In genomic region chr3:57852896-57853295, GRCh38 we compare ENCODE assay signal across 9 cellular contexts.
A peak's percentile ranks its signal among the peaks of the same experiment; 100 is the strongest.
DNase-seq lines count a peak whose midpoint lies in the region; ATAC-seq and TF ChIP-seq lines count a peak whose summit lies in the region.
"Had no signal": no experiment of that assay in that cellular context is flagged by ENCODE, and none has a peak within 500 bp of the region (broad histone marks: within the 10 kb centered on the region; RNA-seq: fewer than 3 reads in every experiment).

No MANE protein-coding gene starts in this region.

- peaks cover 0 to 3% (median 0%) of the 10 kb centered on the region in 4 donors for H3K4me1 ChIP-seq in tibial nerve

- no peak overlapping the region for H3K4me3 Mint-ChIP-seq in neural crest cell

- H3K9me3 ChIP-seq in tibial nerve = no peaks in the 10 kb centered on the region

- TF ChIP-seq CTCF in NB4 (IDR thresholded peaks at IDR 0.05; ENCODE audit: low read depth, low read length) (no peak), neural crest cell (conservative IDR thresholded peaks at IDR 0.05) (peak; percentile 56), tibial nerve (IDR thresholded peaks at IDR 0.05) (peak in 2 of 5 experiments; percentile 9 to 27)

- WGBS in tibial nerve, 2 donors = 75 to 82% methylated on average over 1 of the region's 1 CpG

- ATAC-seq in HG03159 (IDR thresholded peaks at IDR 0.05; ENCODE audit: unreplicated experiment) = no peak

- no peaks in the 10 kb centered on the region for H3K27me3 Mint-ChIP-seq in neural crest cell (ENCODE audit: low read depth)

- TF ChIP-seq POLR2A in NB4 (IDR thresholded peaks at IDR 0.05; ENCODE audit: extremely low read depth, insufficient read length) (no peak), tibial nerve (IDR thresholded peaks at IDR 0.05) (no peak)

- peaks cover 0 to 14% (median 0%) of the 10 kb centered on the region in 3 donors for H3K36me3 ChIP-seq in tibial nerve

- DNase-seq in EH (ENCODE audit: low read depth) (peak; percentile 56), NB4 (ENCODE audit: low read depth) (peak; percentile 5), dermis microvascular lymphatic vessel endothelial cell (ENCODE audit: low read depth in 2 of 2) (peak; percentile 21 to 40), neural crest cell (ENCODE audit: low read depth, low spot score) (no peak), tibial nerve (ENCODE audit: low spot score in 2 of 2) (no peak), NCI-H1930 (lab: John Stamatoyannopoulos, UW) (no peak)
- no peak for DNase-seq in activated CD4-positive, alpha-beta T cell treated with anti-CD3 and anti-CD28 coated beads, Interleukin-2, amount 50 U/mL, for 1 hour
- DNase-seq: stimulated activated CD4-positive, alpha-beta T cell treated with anti-CD3 and anti-CD28 coated beads, Interleukin-4, amount 100 ng/mL, for 4 hours had no signal

- no peaks in the 10 kb centered on the region for H3K9me3 Mint-ChIP-seq in neural crest cell

- no peaks in the 10 kb centered on the region for H3K27me3 ChIP-seq in tibial nerve

- H3K27ac Mint-ChIP-seq in neural crest cell (ENCODE audit: unreplicated experiment) = no peak overlapping the region

- H3K36me3 Mint-ChIP-seq in neural crest cell (ENCODE audit: low read depth) = no peaks in the 10 kb centered on the region

- no peak overlapping the region for H3K27ac ChIP-seq in tibial nerve

- H3K4me1 Mint-ChIP-seq in neural crest cell = no peaks in the 10 kb centered on the region

- H3K4me3 ChIP-seq in NB4 (ENCODE audit: low read depth, low read length) (no peak overlapping the region), tibial nerve (no peak overlapping the region)

- no peak for TF ChIP-seq EP300 in tibial nerve (IDR thresholded peaks at IDR 0.05)

Comparison
In these comparisons a context has a peak if more than half of its experiments do, and no peak if none do; other contexts are left out.
1. DNase-seq: peak in EH (single experiment), NB4 (single experiment) and dermis microvascular lymphatic vessel endothelial cell (2 of 2); none in neural crest cell (single experiment), tibial nerve (0 of 2), activated CD4-positive, alpha-beta T cell treated with anti-CD3 and anti-CD28 coated beads, Interleukin-2, amount 50 U/mL, for 1 hour (single experiment) and NCI-H1930 (0 of 2).